In genomic region chr3:64138656-64139375, GRCh38 we compare ENCODE assay signal across 24 cellular contexts.
"Had no signal": no experiment of that assay in that cellular context is flagged by ENCODE, and none has a peak within 500 bp of the region (broad histone marks: within the 10 kb centered on the region; RNA-seq: fewer than 3 reads in every experiment).

No MANE protein-coding gene starts in this region.

- H3K4me3 ChIP-seq: heart right ventricle, mucosa of descending colon, neural progenitor cell, pancreas, right lobe of liver, stomach, thoracic aorta, transverse colon had no signal

- H3K9ac ChIP-seq: neural progenitor cell had no signal

- H2AFZ ChIP-seq: neural progenitor cell had no signal

- H3K4me1 ChIP-seq: pancreas, right lobe of liver had no signal

- H3K4me3 Mint-ChIP-seq: dendritic cell treated with granulocyte-macrophage colony-stimulating factor and Interleukin-4, amounts not matched to agents 40 ng/mL and 50 ng/mL, for 4 days; effector memory CD8-positive, alpha-beta T cell; natural killer cell treated with Interleukin-12 subunit alpha and Interleukin-12 subunit beta and Interleukin-15 and Interleukin-18, amount 100 ng/mL, for 72 hours; neural progenitor cell; stimulated activated naive B cell treated with anti-CD40 and anti-IgM and Interleukin-4, amounts not matched to agents 10 μg/mL and 1 μg/mL and 100 μg/mL, for 72 hours had no signal

- H3K4me2 ChIP-seq: neural progenitor cell had no signal

- DNase-seq: cerebellar nuclear complex; effector memory CD8-positive, alpha-beta T cell; erythroblast; foreskin melanocyte; heart right ventricle; hypothalamus; kidney glomerular epithelial cell; mucosa of descending colon; nucleus accumbens; pancreas; right lobe of liver; stimulated activated CD4-positive, alpha-beta T cell treated with anti-CD3 and anti-CD28 coated beads, Interleukin-2, amount 100 ng/mL, for 24 hours; stimulated activated CD4-positive, alpha-beta T cell treated with anti-CD3 and anti-CD28 coated beads, Interleukin-4, amount 100 ng/mL, for 4 hours; stimulated activated naive B cell treated with anti-CD40 and anti-IgM and Interleukin-4, amounts not matched to agents 10 μg/mL and 1 μg/mL and 100 μg/mL, for 72 hours; stomach; substantia nigra; transverse colon had no signal

- FAIRE-seq: colon, islet of Langerhans, pancreas had no signal

- H3K27ac ChIP-seq: heart right ventricle, neural progenitor cell, pancreas, right lobe of liver, thoracic aorta, transverse colon had no signal

- H3K27me3 ChIP-seq: heart right ventricle, neural progenitor cell, pancreas, right lobe of liver, stomach, transverse colon had no signal

- H3K36me3 ChIP-seq: neural progenitor cell, pancreas, right lobe of liver, stomach, thoracic aorta, transverse colon had no signal

- H3K9me3 Mint-ChIP-seq: dendritic cell treated with granulocyte-macrophage colony-stimulating factor and Interleukin-4, amounts not matched to agents 40 ng/mL and 50 ng/mL, for 4 days; effector memory CD8-positive, alpha-beta T cell; neural progenitor cell had no signal

- H3K27ac Mint-ChIP-seq: dendritic cell treated with granulocyte-macrophage colony-stimulating factor and Interleukin-4, amounts not matched to agents 40 ng/mL and 50 ng/mL, for 4 days; effector memory CD8-positive, alpha-beta T cell; natural killer cell treated with Interleukin-12 subunit alpha and Interleukin-12 subunit beta and Interleukin-15 and Interleukin-18, amount 100 ng/mL, for 72 hours; neural progenitor cell; progenitor cell of endocrine pancreas; stimulated activated naive B cell treated with anti-CD40 and anti-IgM and Interleukin-4, amounts not matched to agents 10 μg/mL and 1 μg/mL and 100 μg/mL, for 72 hours had no signal

- H3K27me3 Mint-ChIP-seq: dendritic cell treated with granulocyte-macrophage colony-stimulating factor and Interleukin-4, amounts not matched to agents 40 ng/mL and 50 ng/mL, for 4 days; progenitor cell of endocrine pancreas; stimulated activated naive B cell treated with anti-CD40 and anti-IgM and Interleukin-4, amounts not matched to agents 10 μg/mL and 1 μg/mL and 100 μg/mL, for 72 hours had no signal

- H3K9me3 ChIP-seq: heart right ventricle, mucosa of descending colon, pancreas, right lobe of liver, stomach, thoracic aorta, transverse colon had no signal

- ATAC-seq: effector memory CD8-positive, alpha-beta T cell; heart right ventricle; mucosa of descending colon; natural killer cell treated with Interleukin-12 subunit alpha and Interleukin-12 subunit beta and Interleukin-15 and Interleukin-18, amount 100 ng/mL, for 72 hours; right lobe of liver; stimulated activated naive B cell treated with anti-CD40 and anti-IgM and Interleukin-4, amounts not matched to agents 10 μg/mL and 1 μg/mL and 100 μg/mL, for 72 hours had no signal

- H3K4me1 Mint-ChIP-seq: neural progenitor cell; stimulated activated naive B cell treated with anti-CD40 and anti-IgM and Interleukin-4, amounts not matched to agents 10 μg/mL and 1 μg/mL and 100 μg/mL, for 72 hours had no signal

- H3K36me3 Mint-ChIP-seq: natural killer cell treated with Interleukin-12 subunit alpha and Interleukin-12 subunit beta and Interleukin-15 and Interleukin-18, amount 100 ng/mL, for 72 hours; neural progenitor cell; stimulated activated naive B cell treated with anti-CD40 and anti-IgM and Interleukin-4, amounts not matched to agents 10 μg/mL and 1 μg/mL and 100 μg/mL, for 72 hours had no signal
